Comparison of ENCODE assay signal across 1 cellular context in genomic region chr21:25635310-25635709, GRCh38.
TF ChIP-seq lines count a peak whose summit lies in the region.

No MANE protein-coding gene starts in this region.

TF ChIP-seq in K562, 482 proteins besides CTCF, POLR2A, EP300 and RAD21 (continued from another document):
- TF ChIP-seq CCAR2 (IDR thresholded peaks at IDR 0.05; ENCODE audit: low read depth, low read length) (no peak), SRSF9 (IDR thresholded peaks at IDR 0.05; ENCODE audit: borderline replicate concordance, low read depth, low read length) (no peak), CREBBP (IDR thresholded peaks at IDR 0.05; ENCODE audit: low read depth, low read length) (no peak), MITF (IDR thresholded peaks at IDR 0.05) (no peak), BCL6 (CRISPR knock-in tag; IDR thresholded peaks at IDR 0.05) (no peak), ZNF316 (IDR thresholded peaks at IDR 0.05) (peak; percentile 35), RBBP5 (IDR thresholded peaks at IDR 0.05; ENCODE audit: borderline replicate concordance, insufficient read depth, low read length, poor library complexity, severe bottlenecking) (no peak), PTBP1 (IDR thresholded peaks at IDR 0.05; ENCODE audit: low read depth, low read length) (no peak), ZNF324 (CRISPR knock-in tag; IDR thresholded peaks at IDR 0.05) (no peak), GTF2E2 (tag; IDR thresholded peaks at IDR 0.05) (no peak), SAP30 (IDR thresholded peaks at IDR 0.05; ENCODE audit: borderline replicate concordance, insufficient read depth, low read depth, low read length, poor library complexity, severe bottlenecking) (no peak), PHF21A (IDR thresholded peaks at IDR 0.05; ENCODE audit: borderline replicate concordance, low read depth) (no peak), ZNF263 (CRISPR knock-in tag; IDR thresholded peaks at IDR 0.05; ENCODE audit: borderline replicate concordance) (no peak), NFE2 (IDR thresholded peaks at IDR 0.05; ENCODE audit: low read depth) (peak; percentile 46; the same call in 1 of the 2 replicates), SNIP1 (IDR thresholded peaks at IDR 0.05; ENCODE audit: low read depth) (no peak), PCBP1 (IDR thresholded peaks at IDR 0.05; ENCODE audit: low read depth, low read length, poor library complexity, severe bottlenecking) (no peak), ZNF384 (IDR thresholded peaks at IDR 0.05; ENCODE audit: low read depth, low read length) (no peak), TBL1XR1 (IDR thresholded peaks at IDR 0.05; ENCODE audit: low read length in 2 of 2) (no peak), ZNF449 (CRISPR knock-in tag; IDR thresholded peaks at IDR 0.05) (no peak), FOSL1 (tag; conservative IDR thresholded peaks at IDR 0.05) (peak; percentile 55), TBP (optimal IDR thresholded peaks at IDR 0.05; ENCODE audit: low read depth, low read length) (no peak), ZNF143 (CRISPR knock-in tag; IDR thresholded peaks at IDR 0.05) (no peak), C11orf30 (IDR thresholded peaks at IDR 0.05; ENCODE audit: low read depth) (peak; percentile 23; the same call in 1 of the 2 replicates), ZNF311 (CRISPR knock-in tag; IDR thresholded peaks at IDR 0.05) (no peak), ZNF224 (CRISPR knock-in tag; IDR thresholded peaks at IDR 0.05) (no peak), ZKSCAN3 (CRISPR knock-in tag; IDR thresholded peaks at IDR 0.05) (no peak), EHMT2 (IDR thresholded peaks at IDR 0.05) (0 out of 2 replicates have a peak, but pooled peaks have one; percentile 25), ATF7 (IDR thresholded peaks at IDR 0.05) (no peak)
